Comparison of ENCODE assay signal across 8 cellular contexts in genomic region chr2:44171442-44171841, GRCh38. TPM values are rescaled to one million over a fixed set of nuclear protein-coding genes. Genes with fewer than 3 reads are reported as not detected.
DNase-seq lines count a peak whose midpoint lies in the region; ATAC-seq and TF ChIP-seq lines count a peak whose summit lies in the region.
"Not testable (repeated sequence)": the region's sequence is repeated elsewhere in the genome, so short reads cannot be mapped to it uniquely, and the experiment has no call there.

No MANE protein-coding gene starts in this region.

- H3K4me3 ChIP-seq in BLaER1; neuronal stem cell (ENCODE audit: low read length in 2 of 2): not testable (repeated sequence)
- H3K4me3 ChIP-seq in HUES64 (ENCODE audit: low read length) (peak overlapping the region; percentile 95), endodermal cell (ENCODE audit: low read length) (peak overlapping the region; percentile 98)

- not testable (repeated sequence) for H3K14ac ChIP-seq in neuronal stem cell (ENCODE audit: low read length)

- H3K4me1 ChIP-seq in BLaER1 (peaks cover 39% of the 10 kb centered on the region), HUES64 (ENCODE audit: insufficient read depth, low read length) (peaks cover 25% of the 10 kb centered on the region)
- not testable (repeated sequence) for H3K4me1 ChIP-seq in endodermal cell (ENCODE audit: control insufficient read depth, insufficient read depth, low read length); neuronal stem cell (ENCODE audit: control insufficient read depth in 2 of 2, insufficient read depth in 1 of 2, low read depth in 1 of 2, low read length in 2 of 2)

- not testable (repeated sequence) for H2AK5ac ChIP-seq in neuronal stem cell (ENCODE audit: low read depth, low read length)

- H2BK12ac ChIP-seq in neuronal stem cell (ENCODE audit: low read length), result not testable (repeated sequence)

- H3K27ac ChIP-seq in BLaER1; HUES64 (ENCODE audit: low read depth, low read length); endodermal cell (ENCODE audit: low read depth, low read length); neuronal stem cell (replicated peaks; ENCODE audit: low read length): not testable (repeated sequence)
- peak overlapping the region; percentile 94 for H3K27ac ChIP-seq in substantia nigra (ENCODE audit: low read depth, low read length, poor library complexity, severe bottlenecking)

- not testable (repeated sequence) for H3K18ac ChIP-seq in neuronal stem cell (ENCODE audit: low read length)

- not testable (repeated sequence) for H3K36me3 Mint-ChIP-seq in T-helper 17 cell (ENCODE audit: low read depth); activated naive CD8-positive, alpha-beta T cell treated with anti-CD3 and anti-CD28 coated beads, Interleukin-2, amount 50 U/mL, for 24 hours (ENCODE audit: low read depth); endodermal cell (ENCODE audit: low read depth); immature natural killer cell

- H3K4me3 Mint-ChIP-seq in T-helper 17 cell (peak overlapping the region; percentile 100), endodermal cell (peak overlapping the region; percentile 87), immature natural killer cell (peak overlapping the region; percentile 94 to 99 (median 97))
- peak overlapping the region; percentile 95 for H3K4me3 Mint-ChIP-seq in activated naive CD8-positive, alpha-beta T cell treated with anti-CD3 and anti-CD28 coated beads, Interleukin-2, amount 50 U/mL, for 24 hours

- H3K9me3 ChIP-seq in BLaER1; HUES64 (ENCODE audit: insufficient read depth, low read depth, low read length); T-helper 17 cell (ENCODE audit: control insufficient read depth, low read length, poor library complexity, severe bottlenecking); endodermal cell (ENCODE audit: control insufficient read depth, low read length); neuronal stem cell (replicated peaks in 1 of 2; ENCODE audit: control insufficient read depth in 2 of 2, insufficient read depth in 1 of 2, low read depth in 1 of 2, low read length in 2 of 2): not testable (repeated sequence)

- TF ChIP-seq CTCF in endodermal cell (conservative IDR thresholded peaks at IDR 0.05), result not testable (repeated sequence)

- peaks cover 23% of the 10 kb centered on the region; the same call in 1 of the 2 replicates for H3K36me3 ChIP-seq in BLaER1
- H3K36me3 ChIP-seq in HUES64 (ENCODE audit: insufficient read depth, low read length); endodermal cell (ENCODE audit: control insufficient read depth, insufficient read depth, low read length); neuronal stem cell (replicated peaks in 1 of 2; ENCODE audit: control insufficient read depth in 2 of 2, insufficient read depth in 2 of 2, low read length in 2 of 2): not testable (repeated sequence)

- not testable (repeated sequence) for H2BK5ac ChIP-seq in neuronal stem cell (ENCODE audit: low read length)

- H3K27ac Mint-ChIP-seq in T-helper 17 cell (peak overlapping the region; percentile 99), immature natural killer cell (peak overlapping the region in 5 of 6 donors; percentile 42 to 94 (median 80))
- not testable (repeated sequence) for H3K27ac Mint-ChIP-seq in activated naive CD8-positive, alpha-beta T cell treated with anti-CD3 and anti-CD28 coated beads, Interleukin-2, amount 50 U/mL, for 24 hours; endodermal cell

- not testable (repeated sequence) for H2BK15ac ChIP-seq in neuronal stem cell (ENCODE audit: low read length)

- H3K4me2 ChIP-seq in BLaER1 (peak overlapping the region; percentile 89), neuronal stem cell (ENCODE audit: insufficient read depth, low read length, poor library complexity, severe bottlenecking) (peak overlapping the region; percentile 4)

- not testable (repeated sequence) for H2BK120ac ChIP-seq in neuronal stem cell (ENCODE audit: low read depth, low read length)

- H4K91ac ChIP-seq in neuronal stem cell (ENCODE audit: low read depth, low read length, poor library complexity), result not testable (repeated sequence)

- H3K79me1 ChIP-seq in neuronal stem cell (ENCODE audit: low read depth, low read length), result not testable (repeated sequence)

- H3K9me3 Mint-ChIP-seq in activated naive CD8-positive, alpha-beta T cell treated with anti-CD3 and anti-CD28 coated beads, Interleukin-2, amount 50 U/mL, for 24 hours; endodermal cell; immature natural killer cell: not testable (repeated sequence)

- not testable (repeated sequence) for ATAC-seq in T-helper 17 cell; activated naive CD8-positive, alpha-beta T cell treated with anti-CD3 and anti-CD28 coated beads, Interleukin-2, amount 50 U/mL, for 24 hours

- H3K27me3 ChIP-seq in BLaER1; HUES64 (ENCODE audit: insufficient read depth, low read length); endodermal cell (ENCODE audit: control insufficient read depth, insufficient read depth, low read length, poor library complexity, severe bottlenecking); neuronal stem cell (ENCODE audit: control insufficient read depth in 3 of 3, insufficient read depth in 3 of 3, low read depth in 1 of 3, low read length in 3 of 3): not testable (repeated sequence)

- not testable (repeated sequence) for DNase-seq in T-helper 17 cell; activated naive CD8-positive, alpha-beta T cell treated with anti-CD3 and anti-CD28 coated beads, Interleukin-2, amount 50 U/mL, for 24 hours; endodermal cell; immature natural killer cell; neuronal stem cell (ENCODE audit: low spot score); substantia nigra (lab: John Stamatoyannopoulos, UW)

- not testable (repeated sequence) for H3K23ac ChIP-seq in neuronal stem cell (ENCODE audit: low read depth, low read length, poor library complexity)

- H3K27me3 Mint-ChIP-seq in T-helper 17 cell; activated naive CD8-positive, alpha-beta T cell treated with anti-CD3 and anti-CD28 coated beads, Interleukin-2, amount 50 U/mL, for 24 hours; endodermal cell (ENCODE audit: insufficient read depth): not testable (repeated sequence)
- H3K27me3 Mint-ChIP-seq in immature natural killer cell (ENCODE audit: low read depth in 3 of 3), result peaks cover 8 to 21% (median 17%) of the 10 kb centered on the region in 3 donors

- H3K4ac ChIP-seq in neuronal stem cell (ENCODE audit: low read length), result not testable (repeated sequence)

- WGBS in HUES64, result 65% methylated on average over 8 of the region's 8 CpGs
- WGBS in endodermal cell (ENCODE audit: insufficient coverage in 1 of 2, insufficient read length in 1 of 2), 2 experiments, result 52 to 76% methylated on average over 4 to 8 of the region's 8 CpGs
- no CpG with 5 or more reads among the region's 8 CpGs for WGBS in neuronal stem cell (ENCODE audit: extremely low coverage in 2 of 2, insufficient read length in 2 of 2, insufficient replicate concordance in 1 of 2), 2 donors

- peak overlapping the region; percentile 95 for H3K9ac ChIP-seq in BLaER1
- not testable (repeated sequence) for H3K9ac ChIP-seq in HUES64 (ENCODE audit: low read depth, low read length); endodermal cell (ENCODE audit: extremely low read depth, low read length, poor library complexity, severe bottlenecking); neuronal stem cell (ENCODE audit: low read depth, low read length, poor library complexity)

- H4K20me1 ChIP-seq in BLaER1, result peaks cover 75% of the 10 kb centered on the region

- H2AFZ ChIP-seq in neuronal stem cell (ENCODE audit: low read length), result not testable (repeated sequence)

- H3K4me1 Mint-ChIP-seq in T-helper 17 cell (peaks cover 61% of the 10 kb centered on the region), endodermal cell (peaks cover 32% of the 10 kb centered on the region), immature natural killer cell (peaks cover 64 to 79% of the 10 kb centered on the region in 2 donors)
- H3K4me1 Mint-ChIP-seq in activated naive CD8-positive, alpha-beta T cell treated with anti-CD3 and anti-CD28 coated beads, Interleukin-2, amount 50 U/mL, for 24 hours, result peaks cover 64% of the 10 kb centered on the region

- not testable (repeated sequence) for H4K8ac ChIP-seq in neuronal stem cell (ENCODE audit: low read depth, low read length)

RNA-seq across cellular contexts. Expression of gene PPM1B, which starts 2.8 kb away (rescaled TPM):
- polyA plus RNA-seq in HUES64 (2013, experiment 1 of 2), result 68.0 TPM
- 63.3 TPM for polyA plus RNA-seq in HUES64 (2013, experiment 2 of 2)
- total RNA-seq in T-helper 17 cell (10 to 100 TPM; 72.7 to 82.7 TPM), endodermal cell (10 to 100 TPM; 54.9 to 70.5 TPM)
- 43.9 TPM for polyA plus RNA-seq in endodermal cell (2013, experiment 1 of 2)
- polyA plus RNA-seq in endodermal cell (2013, experiment 2 of 2), result 39.6 TPM
- 10 to 100 TPM; 32.1 to 61.3 (median 40.0) TPM for polyA plus RNA-seq in immature natural killer cell
- polyA plus RNA-seq in neuronal stem cell (2013, experiment 1 of 2), result 40.2 TPM
- polyA plus RNA-seq in neuronal stem cell (2013, experiment 2 of 2), result 44.6 TPM
